Comparison of ENCODE assay signal across 1 cellular context in genomic region chr11:65539401-65540289, GRCh38.
TF ChIP-seq lines count a peak whose summit lies in the region.

No MANE protein-coding gene starts in this region.

TF ChIP-seq in IMR-90, 13 proteins besides CTCF, POLR2A, EP300 and RAD21 (continued from another document):
- TF ChIP-seq, protein P1, sequence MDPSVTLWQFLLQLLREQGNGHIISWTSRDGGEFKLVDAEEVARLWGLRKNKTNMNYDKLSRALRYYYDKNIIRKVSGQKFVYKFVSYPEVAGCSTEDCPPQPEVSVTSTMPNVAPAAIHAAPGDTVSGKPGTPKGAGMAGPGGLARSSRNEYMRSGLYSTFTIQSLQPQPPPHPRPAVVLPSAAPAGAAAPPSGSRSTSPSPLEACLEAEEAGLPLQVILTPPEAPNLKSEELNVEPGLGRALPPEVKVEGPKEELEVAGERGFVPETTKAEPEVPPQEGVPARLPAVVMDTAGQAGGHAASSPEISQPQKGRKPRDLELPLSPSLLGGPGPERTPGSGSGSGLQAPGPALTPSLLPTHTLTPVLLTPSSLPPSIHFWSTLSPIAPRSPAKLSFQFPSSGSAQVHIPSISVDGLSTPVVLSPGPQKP (IDR thresholded peaks at IDR 0.05; ENCODE audit: borderline replicate concordance, low read depth, low read length): no peak
